Comparison of ENCODE assay signal across 8 cellular contexts in genomic region chr6:17580518-17581048, GRCh38. TPM values are rescaled to one million over a fixed set of nuclear protein-coding genes. Genes with fewer than 3 reads are reported as not detected.
A peak's percentile ranks its signal among the peaks of the same experiment; 100 is the strongest.
DNase-seq lines count a peak whose midpoint lies in the region; ATAC-seq lines count a peak whose summit lies in the region.

No MANE protein-coding gene starts in this region.

- peaks cover 9% of the 10 kb centered on the region for H3K4me1 ChIP-seq in SJSA1 (replicated peaks)
- H3K4me1 ChIP-seq in mesenchymal stem cell (ENCODE audit: control insufficient read depth, insufficient read depth, low read depth, low read length): peaks cover 2% of the 10 kb centered on the region
- H3K4me1 ChIP-seq in thymus (ENCODE audit: control insufficient read depth, insufficient read depth, low read length): no peaks in the 10 kb centered on the region

- intact Hi-C loops in dendritic cell treated with granulocyte-macrophage colony-stimulating factor and Interleukin-4, amounts not matched to agents 40 ng/mL and 50 ng/mL, for 4 days (cut with micrococcal nuclease): no loop called here

- ATAC-seq in GM19452 (IDR thresholded peaks at IDR 0.05; ENCODE audit: unreplicated experiment) (peak; percentile 67), HG03439 (IDR thresholded peaks at IDR 0.05; ENCODE audit: unreplicated experiment) (no peak), HG03460 (IDR thresholded peaks at IDR 0.05; ENCODE audit: unreplicated experiment) (no peak)

- no peak overlapping the region for H2BK12ac ChIP-seq in mesenchymal stem cell (ENCODE audit: low read length in 2 of 2)

- H3K27ac Mint-ChIP-seq in dendritic cell treated with granulocyte-macrophage colony-stimulating factor and Interleukin-4, amounts not matched to agents 40 ng/mL and 50 ng/mL, for 4 days: no peak overlapping the region

- no peaks in the 10 kb centered on the region for H3K36me3 ChIP-seq in SJSA1
- H3K36me3 ChIP-seq in mesenchymal stem cell (ENCODE audit: control insufficient read depth in 1 of 2, insufficient read depth in 2 of 2, low read depth in 1 of 2, low read length in 2 of 2): no peaks in the 10 kb centered on the region
- no peaks in the 10 kb centered on the region for H3K36me3 ChIP-seq in thymus (ENCODE audit: control insufficient read depth, insufficient read depth)

- H2AK5ac ChIP-seq in mesenchymal stem cell (ENCODE audit: low read length, severe bottlenecking): no peak overlapping the region

- peaks cover 20% of the 10 kb centered on the region for H3K4me1 Mint-ChIP-seq in dendritic cell treated with granulocyte-macrophage colony-stimulating factor and Interleukin-4, amounts not matched to agents 40 ng/mL and 50 ng/mL, for 4 days (ENCODE audit: low read depth)

- H3K27me3 ChIP-seq in SJSA1 (replicated peaks) (no peaks in the 10 kb centered on the region), mesenchymal stem cell (ENCODE audit: control insufficient read depth in 1 of 2, insufficient read depth in 1 of 2, low read length in 2 of 2) (no peaks in the 10 kb centered on the region), thymus (ENCODE audit: control insufficient read depth, insufficient read depth) (no peaks in the 10 kb centered on the region)

- no peak overlapping the region for H3K14ac ChIP-seq in mesenchymal stem cell (ENCODE audit: low read length in 2 of 2)

- WGBS in mesenchymal stem cell: 88% methylated on average over 36 of the region's 53 CpGs
- WGBS in thymus: 27% methylated on average over 53 of the region's 53 CpGs

- no peak overlapping the region for H3K18ac ChIP-seq in mesenchymal stem cell (ENCODE audit: low read depth in 1 of 2, low read length in 2 of 2)

- H3K9me3 ChIP-seq in SJSA1 (replicated peaks) (no peaks in the 10 kb centered on the region), mesenchymal stem cell (ENCODE audit: control insufficient read depth, low read length) (peaks cover 4% of the 10 kb centered on the region), thymus (ENCODE audit: control insufficient read depth) (peaks cover 2% of the 10 kb centered on the region)

- DNase-seq in SJSA1 (ENCODE audit: low read depth in 1 of 2, low spot score in 2 of 2): peak in 1 of 2 experiments; percentile 38
- no peak for DNase-seq in mesenchymal stem cell
- no peak for DNase-seq in NCI-H748 (lab: John Stamatoyannopoulos, UW; ENCODE audit: unreplicated experiment)

- H3K23ac ChIP-seq in mesenchymal stem cell (ENCODE audit: low read length in 2 of 2): no peak overlapping the region

- peak overlapping the region; percentile 74 for H3K9ac ChIP-seq in mesenchymal stem cell (ENCODE audit: low read length)

- H2BK5ac ChIP-seq in mesenchymal stem cell (ENCODE audit: low read depth, low read length, poor library complexity, severe bottlenecking): no peak overlapping the region

- H2AFZ ChIP-seq in mesenchymal stem cell (ENCODE audit: low read depth, low read length): no peak overlapping the region

- H3K27ac ChIP-seq in SJSA1 (no peak overlapping the region), mesenchymal stem cell (ENCODE audit: low read length, poor library complexity, severe bottlenecking) (no peak overlapping the region), thymus (ENCODE audit: low read depth) (no peak overlapping the region)

- no peak overlapping the region for H3K4me2 ChIP-seq in mesenchymal stem cell (ENCODE audit: low read length, poor library complexity, severe bottlenecking)

- no peak overlapping the region for H2BK120ac ChIP-seq in mesenchymal stem cell (ENCODE audit: low read depth, low read length)

- H2BK15ac ChIP-seq in mesenchymal stem cell (ENCODE audit: low read depth, poor library complexity, severe bottlenecking): no peak overlapping the region

- H3K4me3 ChIP-seq in SJSA1 (peak overlapping the region; percentile 40), mesenchymal stem cell (ENCODE audit: insufficient read depth in 1 of 2, low read depth in 1 of 2, low read length in 2 of 2) (peak overlapping the region in 1 of 2 experiments; percentile 80), thymus (ENCODE audit: low read length) (peak overlapping the region; percentile 43)

- peaks cover 23% of the 10 kb centered on the region for H3K27me3 Mint-ChIP-seq in dendritic cell treated with granulocyte-macrophage colony-stimulating factor and Interleukin-4, amounts not matched to agents 40 ng/mL and 50 ng/mL, for 4 days

- H4K91ac ChIP-seq in mesenchymal stem cell (ENCODE audit: low read length): no peak overlapping the region

- peak overlapping the region; percentile 70 for H3K4me3 Mint-ChIP-seq in dendritic cell treated with granulocyte-macrophage colony-stimulating factor and Interleukin-4, amounts not matched to agents 40 ng/mL and 50 ng/mL, for 4 days

- H3K79me1 ChIP-seq in mesenchymal stem cell (replicated peaks; ENCODE audit: low read length, poor library complexity, severe bottlenecking): no peaks in the 10 kb centered on the region

- no peaks in the 10 kb centered on the region for H3K36me3 Mint-ChIP-seq in dendritic cell treated with granulocyte-macrophage colony-stimulating factor and Interleukin-4, amounts not matched to agents 40 ng/mL and 50 ng/mL, for 4 days (ENCODE audit: low read depth)

- no peak overlapping the region for H4K8ac ChIP-seq in mesenchymal stem cell (ENCODE audit: low read length)

- no peak overlapping the region for H3K4ac ChIP-seq in mesenchymal stem cell (ENCODE audit: low read depth in 1 of 2, low read length in 2 of 2)

- H3K9me3 Mint-ChIP-seq in dendritic cell treated with granulocyte-macrophage colony-stimulating factor and Interleukin-4, amounts not matched to agents 40 ng/mL and 50 ng/mL, for 4 days: peaks cover 17% of the 10 kb centered on the region

RNA-seq across cellular contexts. Expression of gene FAM8A1, which starts 19.5 kb away (rescaled TPM):
- total RNA-seq in SJSA1 (2014; rRNA removed; shearing (Covaris generic)): 10.9 and 11.0 TPM in 2 replicates
- polyA plus RNA-seq in mesenchymal stem cell (2013, experiment 1 of 2): 18.6 TPM
- polyA plus RNA-seq in mesenchymal stem cell (2013, experiment 2 of 2): 20.3 TPM
- 15.7 TPM for polyA plus RNA-seq in thymus
